ENCODE assay signal across 15 cellular contexts in genomic region chr10:120987359-120987758, GRCh38.
A peak's percentile ranks its signal among the peaks of the same experiment; 100 is the strongest.
DNase-seq lines count a peak whose midpoint lies in the region; ATAC-seq and TF ChIP-seq lines count a peak whose summit lies in the region.
"Had no signal": no experiment of that assay in that cellular context is flagged by ENCODE, and none has a peak within 500 bp of the region (broad histone marks: within the 10 kb centered on the region; RNA-seq: fewer than 3 reads in every experiment).

No MANE protein-coding gene starts in this region.

- H3K79me2 ChIP-seq in MM.1S (ENCODE audit: low read length) = no peaks in the 10 kb centered on the region

- TF ChIP-seq POLR2A in testis (IDR thresholded peaks at IDR 0.05) = no peak
- no peak for TF ChIP-seq POLR2A in transverse colon (IDR thresholded peaks at IDR 0.05)

- H3K9ac ChIP-seq in MM.1S (ENCODE audit: low read length) = 0 out of 2 replicates have a peak overlapping the region, but pooled peaks have one; percentile 13

- peak overlapping the region; percentile 59 for H2AFZ ChIP-seq in MM.1S (ENCODE audit: low read length)

- H3K9me3 ChIP-seq in left ventricle myocardium inferior (replicated peaks) (peaks cover 35% of the 10 kb centered on the region), MM.1S (replicated peaks; ENCODE audit: insufficient read depth, low read length) (no peaks in the 10 kb centered on the region), WERI-Rb-1 (ENCODE audit: severe bottlenecking) (peaks cover 33% of the 10 kb centered on the region), testis (no peaks in the 10 kb centered on the region), transverse colon (peaks cover 2 to 6% of the 10 kb centered on the region in 2 donors)

- no peak for ATAC-seq in left colon

- in situ Hi-C loops in transverse colon (cut with MboI; ENCODE audit: low pct_ligation_motif_present in 1 of 4, low pct_unique_long_range_greater_than_20kb in 1 of 4, low sequenced_read_pairs in 3 of 4) = no loop called here

- no peaks in the 10 kb centered on the region for H3F3A ChIP-seq in MM.1S (ENCODE audit: insufficient read depth, low read length)

- H3K27ac ChIP-seq in left ventricle myocardium inferior (replicated peaks) (no peak overlapping the region), MM.1S (ENCODE audit: low read length) (peak overlapping the region; percentile 53; the same call in 1 of the 2 replicates), WERI-Rb-1 (peak overlapping the region; percentile 83), testis (no peak overlapping the region), transverse colon (no peak overlapping the region)

- 66 to 81% methylated on average over 2 of the region's 2 CpGs for WGBS in testis, 2 donors
- WGBS in transverse colon (ENCODE audit: low coverage in 1 of 2), 2 donors = 48 to 86% methylated on average over 2 of the region's 2 CpGs

- H3K4me3 ChIP-seq in left ventricle myocardium inferior (no peak overlapping the region), MM.1S (ENCODE audit: low read length) (peak overlapping the region; percentile 10; the same call in 1 of the 2 replicates), WERI-Rb-1 (ENCODE audit: low read depth, low read length) (peak overlapping the region; percentile 18), testis (no peak overlapping the region), transverse colon (no peak overlapping the region)

- no peaks in the 10 kb centered on the region for H3K9me2 ChIP-seq in MM.1S (replicated peaks; ENCODE audit: insufficient read depth, low read length)

- intact Hi-C loops in cardiac septum (cut with DNase I) (no loop called here), left ventricle myocardium inferior (cut with micrococcal nuclease) (no loop called here), testis (cut with DNase I; ENCODE audit: low total_unique reads) (no loop called here), transverse colon (cut with DNase I; ENCODE audit: low total_unique reads) (no loop called here), left colon (cut with DNase I, micrococcal nuclease) (no loop called here)

- H3K27me3 ChIP-seq in left ventricle myocardium inferior (ENCODE audit: low read depth) (peaks cover 28% of the 10 kb centered on the region), MM.1S (replicated peaks; ENCODE audit: insufficient read depth, low read length) (no peaks in the 10 kb centered on the region), WERI-Rb-1 (ENCODE audit: insufficient read depth, low read depth, severe bottlenecking) (no peaks in the 10 kb centered on the region), testis (no peaks in the 10 kb centered on the region), transverse colon (no peaks in the 10 kb centered on the region)

- no peak for TF ChIP-seq EP300 in transverse colon (IDR thresholded peaks at IDR 0.05; ENCODE audit: low read depth)

- no peak for TF ChIP-seq CTCF in left ventricle myocardium inferior (IDR thresholded peaks at IDR 0.05; ENCODE audit: borderline replicate concordance)
- no peak for TF ChIP-seq CTCF in MM.1S (IDR thresholded peaks at IDR 0.05; ENCODE audit: low read length)
- no peak for TF ChIP-seq CTCF in WERI-Rb-1 (IDR thresholded peaks at IDR 0.05; ENCODE audit: low read depth, low read length)
- no peak for TF ChIP-seq CTCF in testis (IDR thresholded peaks at IDR 0.05)
- no peak for TF ChIP-seq CTCF in transverse colon (IDR thresholded peaks at IDR 0.05)

- DNase-seq in cardiac septum (ENCODE audit: low spot score) = peak; percentile 66
- no peak for DNase-seq in left ventricle myocardium inferior
- peak; percentile 70 for DNase-seq in MM.1S
- DNase-seq in WERI-Rb-1 = peak; percentile 44
- no peak for DNase-seq in testis
- DNase-seq in transverse colon = no peak
- DNase-seq in left colon = no peak
- DNase-seq in DMS53 (lab: John Stamatoyannopoulos, UW) = no peak
- DNase-seq: ACHN; activated CD4-positive, alpha-beta T cell treated with anti-CD3 and anti-CD28 coated beads, Interleukin-2, amount 50 U/mL, for 48 hours; activated T-cell treated with anti-CD3 and anti-CD28 coated beads, Interleukin-2, amount 50 U/mL, for 24 hours; foreskin melanocyte; NCI-H2029 treated with DMSO at 0.1 percent for 48 hours; stimulated activated naive CD4-positive, alpha-beta T cell; T-helper 9 cell had no signal

- peak overlapping the region; percentile 35; the same call in 1 of the 2 replicates for H3K4me2 ChIP-seq in MM.1S (ENCODE audit: low read depth, low read length)

- H4K20me1 ChIP-seq in MM.1S (ENCODE audit: insufficient read depth, low read length) = no peaks in the 10 kb centered on the region

- H3K36me3 ChIP-seq in left ventricle myocardium inferior = no peaks in the 10 kb centered on the region
- no peaks in the 10 kb centered on the region for H3K36me3 ChIP-seq in MM.1S (replicated peaks; ENCODE audit: insufficient read depth, low read length)
- H3K36me3 ChIP-seq in WERI-Rb-1 = no peaks in the 10 kb centered on the region
- H3K36me3 ChIP-seq in testis (ENCODE audit: low read depth, missing control alignments) = no peaks in the 10 kb centered on the region
- no peaks in the 10 kb centered on the region for H3K36me3 ChIP-seq in transverse colon

- no peaks in the 10 kb centered on the region for H3K4me1 ChIP-seq in left ventricle myocardium inferior
- H3K4me1 ChIP-seq in MM.1S (ENCODE audit: low read length) = peaks cover 14% of the 10 kb centered on the region
- no peaks in the 10 kb centered on the region for H3K4me1 ChIP-seq in testis
- no peaks in the 10 kb centered on the region for H3K4me1 ChIP-seq in transverse colon

Comparison
In these comparisons a context has a peak if more than half of its experiments do, and no peak if none do; other contexts are left out.
1. DNase-seq: peak in cardiac septum (single experiment), MM.1S (single experiment) and WERI-Rb-1 (single experiment); none in left ventricle myocardium inferior (single experiment), testis (single experiment), transverse colon (single experiment), left colon (0 of 2) and DMS53 (single experiment).
2. H3K27ac ChIP-seq: peak in MM.1S (single experiment) and WERI-Rb-1 (single experiment); none in left ventricle myocardium inferior (single experiment), testis (0 of 2) and transverse colon (0 of 4).
3. H3K4me3 ChIP-seq: peak in MM.1S (single experiment) and WERI-Rb-1 (single experiment); none in left ventricle myocardium inferior (single experiment), testis (0 of 2) and transverse colon (0 of 4).